In genomic region chr20:57749131-57749690, GRCh38 we compare ENCODE assay signal across 9 cellular contexts. TPM values are rescaled to one million over a fixed set of nuclear protein-coding genes. Genes with fewer than 3 reads are reported as not detected.
DNase-seq lines count a peak whose midpoint lies in the region; ATAC-seq, FAIRE-seq and TF ChIP-seq lines count a peak whose summit lies in the region.
"Had no signal": no experiment of that assay in that cellular context is flagged by ENCODE, and none has a peak within 500 bp of the region (broad histone marks: within the 10 kb centered on the region; RNA-seq: fewer than 3 reads in every experiment).

No MANE protein-coding gene starts in this region.

- H3K4me1 ChIP-seq in mucosa of descending colon (ENCODE audit: low read depth): peaks cover 14% of the 10 kb centered on the region
- H3K4me1 ChIP-seq in upper lobe of right lung: peaks cover 25% of the 10 kb centered on the region

- H3K36me3 ChIP-seq in bronchial epithelial cell (ENCODE audit: control insufficient read depth, insufficient read depth, low read length) (no peaks in the 10 kb centered on the region), mucosa of descending colon (ENCODE audit: low read depth) (no peaks in the 10 kb centered on the region), upper lobe of right lung (no peaks in the 10 kb centered on the region)

- FAIRE-seq in bronchial epithelial cell (lab: Jason Lieb, UNC): no peak

- peak overlapping the region; percentile 53 for H3K27ac ChIP-seq in upper lobe of right lung

- TF ChIP-seq CTCF in bronchial epithelial cell (IDR thresholded peaks at IDR 0.05; ENCODE audit: insufficient read depth, low read length, severe bottlenecking) (no peak), mucosa of descending colon (IDR thresholded peaks at IDR 0.05) (no peak), upper lobe of right lung (IDR thresholded peaks at IDR 0.05) (no peak)

- H3K27me3 ChIP-seq in bronchial epithelial cell (ENCODE audit: control insufficient read depth, insufficient read depth, low read length): no peaks in the 10 kb centered on the region
- no peaks in the 10 kb centered on the region for H3K27me3 ChIP-seq in upper lobe of right lung

- H3K9me3 ChIP-seq in mucosa of descending colon: no peaks in the 10 kb centered on the region
- no peaks in the 10 kb centered on the region for H3K9me3 ChIP-seq in upper lobe of right lung

- peak; percentile 14 for DNase-seq in activated effector memory CD4-positive, alpha-beta T cell treated with anti-CD3 and anti-CD28 coated beads, Interleukin-2, amount 50 U/mL, for 16 hours
- DNase-seq in activated effector memory CD4-positive, alpha-beta T cell treated with Interleukin-2 at 50 U/mL for 16 hours: no peak
- peak; percentile 9 for DNase-seq in bronchial epithelial cell (ENCODE audit: low read depth)
- no peak for DNase-seq in mucosa of descending colon
- DNase-seq in upper lobe of right lung: no peak
- DNase-seq in stimulated activated naive CD4-positive, alpha-beta T cell treated with Interleukin-2 at 50 U/mL for 16 hours (lab: John Stamatoyannopoulos, UW): no peak
- no peak for DNase-seq in NCI-H2029 (lab: John Stamatoyannopoulos, UW)
- no peak for DNase-seq in erythroblast (lab: John Stamatoyannopoulos, UW)
- DNase-seq: NCI-H510A had no signal

- no peak for TF ChIP-seq POLR2A in erythroblast (IDR thresholded peaks at IDR 0.05; ENCODE audit: low read length)

- H3K4me3 ChIP-seq in bronchial epithelial cell (ENCODE audit: low read depth, low read length): no peak overlapping the region
- no peak overlapping the region for H3K4me3 ChIP-seq in mucosa of descending colon
- peak overlapping the region; percentile 32 for H3K4me3 ChIP-seq in upper lobe of right lung

- intact Hi-C loops in mucosa of descending colon (cut with DNase I, micrococcal nuclease): no loop called here
- intact Hi-C loops in upper lobe of right lung (cut with DNase I): no loop called here

- ATAC-seq in mucosa of descending colon (peak; percentile 5), upper lobe of right lung (peak; percentile 66)

RNA-seq across cellular contexts. Expression of gene PMEPA1, which starts 39.4 kb away (rescaled TPM):
- total RNA-seq in bronchial epithelial cell (7.6 and 51.1 TPM in 2 replicates), mucosa of descending colon (10 to 100 TPM; 18.5 to 35.5 (median 23.5) TPM), upper lobe of right lung (49.1 TPM)

Comparison
In these comparisons a context has a peak if more than half of its experiments do, and no peak if none do; other contexts are left out.
1. DNase-seq: peak in activated effector memory CD4-positive, alpha-beta T cell treated with anti-CD3 and anti-CD28 coated beads, Interleukin-2, amount 50 U/mL, for 16 hours (single experiment) and bronchial epithelial cell (single experiment); none in activated effector memory CD4-positive, alpha-beta T cell treated with Interleukin-2 at 50 U/mL for 16 hours (single experiment), mucosa of descending colon (0 of 3), upper lobe of right lung (single experiment), stimulated activated naive CD4-positive, alpha-beta T cell treated with Interleukin-2 at 50 U/mL for 16 hours (single experiment), NCI-H2029 (single experiment) and erythroblast (0 of 2).